ENCODE assay signal across 1 cellular context in genomic region chr5:134594336-134594735, GRCh38.
A peak's percentile ranks its signal among the peaks of the same experiment; 100 is the strongest.
TF ChIP-seq lines count a peak whose summit lies in the region.

No MANE protein-coding gene starts in this region.

TF ChIP-seq in K562, 482 proteins besides CTCF, POLR2A, EP300 and RAD21:
- 0 out of 2 replicates have a peak, but pooled peaks have one; percentile 10 for TF ChIP-seq ZNF384 (IDR thresholded peaks at IDR 0.05; ENCODE audit: low read depth, low read length)
- TF ChIP-seq SIRT6 (IDR thresholded peaks at IDR 0.05; ENCODE audit: low read depth, low read length) = no peak
- no peak for TF ChIP-seq ZZZ3 (IDR thresholded peaks at IDR 0.05)
- TF ChIP-seq GATA2 (CRISPR knock-in tag; IDR thresholded peaks at IDR 0.05) = 0 out of 2 replicates have a peak, but pooled peaks have one; percentile 24
- no peak for TF ChIP-seq L3MBTL2 (IDR thresholded peaks at IDR 0.05)
- no peak for TF ChIP-seq RBM25 (IDR thresholded peaks at IDR 0.05; ENCODE audit: low read depth, low read length, severe bottlenecking)
